ENCODE assay signal across 1 cellular context in the genomic region with DNA sequence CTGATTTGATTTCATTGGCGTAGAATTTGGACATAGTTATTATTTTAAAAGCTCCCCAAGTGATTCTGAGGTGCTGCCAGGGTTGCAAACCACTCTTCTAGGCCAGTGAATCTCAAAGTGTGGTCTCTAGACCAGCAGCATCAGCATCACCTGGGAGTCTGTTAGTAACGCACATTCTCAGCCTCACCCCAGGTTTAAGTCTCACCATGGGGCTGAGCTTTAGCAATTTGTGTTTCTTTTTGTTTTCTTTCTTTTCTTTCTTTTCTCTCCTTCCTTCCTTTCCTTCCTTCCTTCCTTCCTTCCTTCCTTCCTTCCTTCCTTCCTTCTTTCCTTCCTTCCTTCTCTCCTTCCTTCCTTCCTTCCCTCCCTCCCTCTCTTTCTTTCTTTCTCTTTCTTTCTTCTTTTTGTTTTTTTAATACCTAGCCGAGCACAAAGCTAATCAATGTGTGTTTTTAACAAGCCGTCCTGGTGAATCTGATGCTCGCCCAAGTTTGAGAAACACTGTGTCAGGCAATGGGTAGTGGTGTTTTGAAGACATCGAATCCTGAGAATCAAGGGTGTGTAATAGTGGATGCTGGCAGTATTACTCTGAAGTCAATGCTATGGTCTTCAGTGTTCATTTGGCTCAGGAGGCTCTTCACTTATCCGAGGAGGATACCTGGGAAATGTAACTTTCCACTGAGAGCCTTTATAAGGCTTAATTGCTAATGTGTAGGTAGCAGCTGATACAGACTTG.
TF ChIP-seq lines count a peak whose summit lies in the region.

No MANE protein-coding gene starts in this region.

TF ChIP-seq in H1, 55 proteins besides CTCF, POLR2A, EP300 and RAD21:
- TF ChIP-seq PHF8 (conservative IDR thresholded peaks at IDR 0.05; ENCODE audit: low read depth, low read length) (no peak), CHD2 (IDR thresholded peaks at IDR 0.05; ENCODE audit: low read length) (no peak), TBP (IDR thresholded peaks at IDR 0.05; ENCODE audit: low read depth, low read length) (no peak), CTBP2 (IDR thresholded peaks at IDR 0.05; ENCODE audit: borderline replicate concordance, insufficient read depth, insufficient read length, low read length) (no peak)
- TF ChIP-seq, protein P1, sequence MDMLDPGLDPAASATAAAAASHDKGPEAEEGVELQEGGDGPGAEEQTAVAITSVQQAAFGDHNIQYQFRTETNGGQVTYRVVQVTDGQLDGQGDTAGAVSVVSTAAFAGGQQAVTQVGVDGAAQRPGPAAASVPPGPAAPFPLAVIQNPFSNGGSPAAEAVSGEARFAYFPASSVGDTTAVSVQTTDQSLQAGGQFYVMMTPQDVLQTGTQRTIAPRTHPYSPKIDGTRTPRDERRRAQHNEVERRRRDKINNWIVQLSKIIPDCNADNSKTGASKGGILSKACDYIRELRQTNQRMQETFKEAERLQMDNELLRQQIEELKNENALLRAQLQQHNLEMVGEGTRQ (IDR thresholded peaks at IDR 0.05; ENCODE audit: low read length): no peak
